ENCODE assay signal across 15 cellular contexts in the genomic region with DNA sequence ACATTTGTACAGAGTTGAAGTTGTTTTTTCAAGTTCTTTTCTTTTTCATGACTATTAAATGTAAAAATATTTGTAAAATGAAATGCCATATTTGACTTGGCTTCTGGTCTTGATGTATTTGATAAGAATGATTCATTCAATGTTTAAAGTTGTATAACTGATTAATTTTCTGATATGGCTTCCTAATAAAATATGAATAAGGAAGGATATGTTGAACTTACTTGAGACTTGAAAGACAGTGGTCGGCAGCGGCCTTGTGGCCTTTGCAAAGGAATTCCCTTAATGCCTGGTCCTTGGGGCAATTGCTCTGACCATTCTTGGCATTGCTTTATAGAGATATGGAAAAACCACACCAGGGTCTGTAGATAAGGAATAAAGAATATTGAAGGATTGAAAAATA. TPM values are rescaled to one million over a fixed set of nuclear protein-coding genes. Genes with fewer than 3 reads are reported as not detected.
DNase-seq lines count a peak whose midpoint lies in the region; ATAC-seq and TF ChIP-seq lines count a peak whose summit lies in the region.
"Had no signal": no experiment of that assay in that cellular context is flagged by ENCODE, and none has a peak within 500 bp of the region (broad histone marks: within the 10 kb centered on the region; RNA-seq: fewer than 3 reads in every experiment).

No MANE protein-coding gene starts in this region.

- no peaks in the 10 kb centered on the region for H3K79me2 ChIP-seq in PC-3 (ENCODE audit: low read length)

- H3F3A ChIP-seq in PC-3 (ENCODE audit: low read length, unreplicated experiment), result peaks cover 4% of the 10 kb centered on the region

- H3K9me2 ChIP-seq in PC-3 (replicated peaks; ENCODE audit: low read length), result no peaks in the 10 kb centered on the region

- no peak overlapping the region for H3K4me3 ChIP-seq in PC-3 (ENCODE audit: low read length)
- no peak overlapping the region for H3K4me3 ChIP-seq in thoracic aorta
- H3K4me3 ChIP-seq: BLaER1, GM23338 had no signal

- no peaks in the 10 kb centered on the region for H3K27me3 ChIP-seq in PC-3 (ENCODE audit: low read length)
- H3K27me3 ChIP-seq in thoracic aorta (replicated peaks; ENCODE audit: insufficient read depth), result no peaks in the 10 kb centered on the region
- H3K27me3 ChIP-seq: BLaER1 had no signal

- peak overlapping the region; percentile 42 for H3K4me2 ChIP-seq in PC-3 (ENCODE audit: low read length)
- H3K4me2 ChIP-seq: BLaER1, GM23338 had no signal

- no peak overlapping the region for H2AFZ ChIP-seq in PC-3 (ENCODE audit: low read length)
- H2AFZ ChIP-seq: GM23338 had no signal

- DNase-seq in PC-3, result peak; percentile 65
- peak; percentile 20 for DNase-seq in amniotic epithelial cell (ENCODE audit: low read depth)
- no peak for DNase-seq in thoracic aorta (ENCODE audit: low spot score)
- DNase-seq in iPS-NIHi7 (ENCODE audit: extremely low spot score), result no peak
- no peak for DNase-seq in cerebellum (ENCODE audit: low spot score)
- DNase-seq in DMS79 treated with DMSO at 0.1 percent for 48 hours (lab: John Stamatoyannopoulos, UW), result no peak
- DNase-seq: 8988T; AML-193; CD4-positive, CD25-positive, alpha-beta regulatory T cell; DMS53; H7 had no signal

- CTCF ChIA-PET in PC-3 (lab: Charles Lee), result no interaction called here

- H3K27ac ChIP-seq in 22Rv1, result peak overlapping the region; percentile 50
- H3K27ac ChIP-seq in PC-3 (ENCODE audit: low read length), result no peak overlapping the region
- peak overlapping the region; percentile 22 to 43 for H3K27ac ChIP-seq in thoracic aorta
- H3K27ac ChIP-seq: BLaER1, HL-60 had no signal

- BruUV-seq in PC-3 (replicated peaks; lab: Mats Ljungman, UMichigan), result no TSS peak

- no peak overlapping the region for H3K9ac ChIP-seq in PC-3 (ENCODE audit: low read length)
- H3K9ac ChIP-seq: BLaER1 had no signal

- H3K9me3 ChIP-seq in PC-3 (ENCODE audit: low read length) (no peaks in the 10 kb centered on the region), thoracic aorta (no peaks in the 10 kb centered on the region)
- H3K9me3 ChIP-seq: BLaER1 had no signal

- H3K4me1 ChIP-seq in PC-3 (ENCODE audit: insufficient read depth, low read length), result peaks cover 36% of the 10 kb centered on the region
- peaks cover 34 to 47% of the 10 kb centered on the region in 2 donors for H3K4me1 ChIP-seq in thoracic aorta (ENCODE audit: control insufficient read depth in 1 of 2, low read depth in 2 of 2)
- H3K4me1 ChIP-seq: BLaER1 had no signal

- intact Hi-C loops in PC-3 (cut with micrococcal nuclease), result loop anchor here (5.0 kb wide), 1 partner anchor 132 kb away; the partner anchor contains the start of gene MERTK

- TF ChIP-seq CTCF in 22Rv1 (IDR thresholded peaks at IDR 0.05), result no peak
- no peak for TF ChIP-seq CTCF in PC-3 (conservative IDR thresholded peaks at IDR 0.05; ENCODE audit: low read depth, low read length)
- TF ChIP-seq CTCF in thoracic aorta (IDR thresholded peaks at IDR 0.05), result no peak

- no peaks in the 10 kb centered on the region for H4K20me1 ChIP-seq in PC-3 (ENCODE audit: low read length)
- H4K20me1 ChIP-seq: BLaER1 had no signal

- no peaks in the 10 kb centered on the region for H3K36me3 ChIP-seq in PC-3 (ENCODE audit: low read depth, low read length)
- H3K36me3 ChIP-seq in thoracic aorta, result peaks cover 6% of the 10 kb centered on the region
- H3K36me3 ChIP-seq: BLaER1 had no signal

- ATAC-seq in PC-3 (peak; percentile 60), thoracic aorta (ENCODE audit: insufficient number of reproducible peaks, low FRiP score, low read depth) (no peak)
- ATAC-seq: GM23338 had no signal

- POLR2A ChIA-PET in PC-3 (lab: Charles Lee; ENCODE audit: unreplicated experiment), result interaction anchor here (0.6 kb wide), 1 partner anchor 141 kb away, joined by 4 read pairs; no protein-coding TSS in a partner anchor

RNA-seq across cellular contexts. Expression of gene TMEM87B, which starts 25.9 kb away (rescaled TPM):
- total RNA-seq in PC-3 (2014; rRNA removed) (11.2 and 17.3 TPM in 2 replicates), thoracic aorta (10 to 100 TPM; 26.1 to 35.3 TPM), cerebellum (11.5 TPM)

Comparison
In these comparisons a context has a peak if more than half of its experiments do, and no peak if none do; other contexts are left out.
1. DNase-seq: peak in PC-3 (single experiment) and amniotic epithelial cell (single experiment); none in thoracic aorta (single experiment), iPS-NIHi7 (single experiment), cerebellum (single experiment) and DMS79 treated with DMSO at 0.1 percent for 48 hours (single experiment).